8 cellular contexts compared by ENCODE assay signal in genomic region chr9:87725900-87726709, GRCh38. TPM values are rescaled to one million over a fixed set of nuclear protein-coding genes. Genes with fewer than 3 reads are reported as not detected.
DNase-seq lines count a peak whose midpoint lies in the region; ATAC-seq and TF ChIP-seq lines count a peak whose summit lies in the region.

Gene CTSL (plus strand): TSS chr9:87726119. CDS start chr9:87727604, 1,485 bp downstream.

- no peak for TF ChIP-seq CTCF in neutrophil (IDR thresholded peaks at IDR 0.05)
- TF ChIP-seq CTCF in thoracic aorta (IDR thresholded peaks at IDR 0.05): no peak

- H3K9ac ChIP-seq in HUES48 (ENCODE audit: low read depth, low read length): peak within 1 kb of the TSS; percentile 78

- peaks cover 0 to 6% (median 0%) of the 10 kb centered on the region in 3 donors for H3K4me1 Mint-ChIP-seq in CD8-positive, alpha-beta memory T cell

- peak within 1 kb of the TSS; percentile 43 for H3K27ac ChIP-seq in CD8-positive, alpha-beta memory T cell (ENCODE audit: low read depth, low read length)
- peak within 1 kb of the TSS; percentile 78 for H3K27ac ChIP-seq in HUES48 (ENCODE audit: low read depth, low read length)
- H3K27ac ChIP-seq in neutrophil: no peak within 1 kb of the TSS
- peak within 1 kb of the TSS; percentile 90 to 91 for H3K27ac ChIP-seq in thoracic aorta

- CTCF ChIA-PET in CD8-positive, alpha-beta memory T cell (lab: Charles Lee): no interaction called here

- H3K27me3 Mint-ChIP-seq in CD8-positive, alpha-beta memory T cell: peaks cover 16 to 27% of the 10 kb centered on the region in 2 donors

- peak within 1 kb of the TSS; percentile 38 to 75 (median 66) for H3K4me3 Mint-ChIP-seq in CD8-positive, alpha-beta memory T cell

- ATAC-seq in SK-N-SH treated with all-trans-retinoic acid at 6 μM for 48 hours: peak; percentile 94
- peak; percentile 98 for ATAC-seq in Right ventricle myocardium inferior
- ATAC-seq in thoracic aorta (ENCODE audit: insufficient number of reproducible peaks, low FRiP score, low read depth): peak; percentile 81
- ATAC-seq in HG03442 (IDR thresholded peaks at IDR 0.05; ENCODE audit: unreplicated experiment): no peak

- H3K4me3 ChIP-seq in CD8-positive, alpha-beta memory T cell (ENCODE audit: low read length): peak within 1 kb of the TSS; percentile 61
- H3K4me3 ChIP-seq in HUES48 (ENCODE audit: low read depth, low read length) (peak within 1 kb of the TSS; percentile 83), neutrophil (ENCODE audit: low read depth in 1 of 2, low read length in 1 of 2) (peak within 1 kb of the TSS; percentile 25 to 42), thoracic aorta (peak within 1 kb of the TSS; percentile 87)

- POLR2A ChIA-PET in CD8-positive, alpha-beta memory T cell (lab: Charles Lee): no interaction called here

- intact Hi-C loops in Right ventricle myocardium inferior (cut with DNase I): loop anchor here (5.0 kb wide), 1 partner anchor 44 kb away; no protein-coding TSS in a partner anchor

- H3K9me3 Mint-ChIP-seq in CD8-positive, alpha-beta memory T cell: peaks cover 0 to 8% (median 0%) of the 10 kb centered on the region in 5 donors

- H3K36me3 ChIP-seq in CD8-positive, alpha-beta memory T cell (ENCODE audit: insufficient read depth, low read length): no peaks in the 10 kb centered on the region
- H3K36me3 ChIP-seq in HUES48 (ENCODE audit: control insufficient read depth, insufficient read depth, low read length) (peaks cover 5% of the 10 kb centered on the region; the same call in 1 of the 2 replicates), neutrophil (no peaks in the 10 kb centered on the region), thoracic aorta (peaks cover 18% of the 10 kb centered on the region)

- peaks cover 6% of the 10 kb centered on the region for H3K4me1 ChIP-seq in CD8-positive, alpha-beta memory T cell (ENCODE audit: insufficient read depth, low read length)
- H3K4me1 ChIP-seq in HUES48 (ENCODE audit: control insufficient read depth, insufficient read depth, low read length): peaks cover 4% of the 10 kb centered on the region; the same call in 1 of the 2 replicates
- H3K4me1 ChIP-seq in neutrophil (ENCODE audit: control insufficient read depth in 1 of 2, insufficient read depth in 1 of 2, low read depth in 1 of 2, low read length in 1 of 2): peaks cover 5 to 12% of the 10 kb centered on the region in 2 experiments
- H3K4me1 ChIP-seq in thoracic aorta (ENCODE audit: control insufficient read depth in 1 of 2, low read depth in 2 of 2): peaks cover 13 to 26% of the 10 kb centered on the region in 2 donors

- H3K27ac Mint-ChIP-seq in CD8-positive, alpha-beta memory T cell: peak within 1 kb of the TSS in 2 of 8 donors; percentile 43 to 73

- peak in 1 of 5 donors; percentile 7 for DNase-seq in CD8-positive, alpha-beta memory T cell
- DNase-seq in amniotic epithelial cell (ENCODE audit: low read depth) (peak; percentile 78), Right ventricle myocardium inferior (ENCODE audit: missing footprints) (peak; percentile 96), thoracic aorta (ENCODE audit: low spot score) (peak; percentile 71)

- H3K36me3 Mint-ChIP-seq in CD8-positive, alpha-beta memory T cell: no peaks in the 10 kb centered on the region

- H3K27me3 ChIP-seq in CD8-positive, alpha-beta memory T cell (ENCODE audit: insufficient read depth, low read length, poor library complexity, severe bottlenecking): no peaks in the 10 kb centered on the region
- H3K27me3 ChIP-seq in HUES48 (ENCODE audit: control insufficient read depth, insufficient read depth, low read length) (peaks cover 9% of the 10 kb centered on the region), neutrophil (peaks cover 70% of the 10 kb centered on the region), thoracic aorta (replicated peaks; ENCODE audit: insufficient read depth) (no peaks in the 10 kb centered on the region)

- no peaks in the 10 kb centered on the region for H3K9me3 ChIP-seq in CD8-positive, alpha-beta memory T cell (ENCODE audit: low read length)
- H3K9me3 ChIP-seq in HUES48 (ENCODE audit: control insufficient read depth, insufficient read depth, low read length): no peaks in the 10 kb centered on the region
- no peaks in the 10 kb centered on the region for H3K9me3 ChIP-seq in neutrophil
- no peaks in the 10 kb centered on the region for H3K9me3 ChIP-seq in thoracic aorta

TF ChIP-seq in SK-N-SH treated with all-trans-retinoic acid at 6 μM for 48 hours, 23 proteins besides CTCF, POLR2A, EP300 and RAD21:
- TF ChIP-seq GLIS3 (CRISPR knock-in tag; IDR thresholded peaks at IDR 0.05) (0 out of 2 replicates have a peak, but pooled peaks have one; percentile 49), ZFP30 (CRISPR knock-in tag; IDR thresholded peaks at IDR 0.05) (no peak), TCF4 (CRISPR knock-in tag; IDR thresholded peaks at IDR 0.05; ENCODE audit: borderline replicate concordance) (no peak), TSHZ2 (CRISPR knock-in tag; IDR thresholded peaks at IDR 0.05) (0 out of 2 replicates have a peak, but pooled peaks have one; percentile 36)
TF ChIP-seq in SK-N-SH treated with all-trans-retinoic acid at 6 μM for 48 hours: peak in this region for 2.

RNA-seq across cellular contexts. Expression of gene CTSL, which starts in this region (rescaled TPM):
- 10 to 100 TPM in 1 of 2 experiments, 1 to 10 TPM in 1; 8.8 to 10.7 TPM for total RNA-seq in CD8-positive, alpha-beta memory T cell
- 0.82 TPM for polyA plus RNA-seq in CD8-positive, alpha-beta memory T cell
- 140 TPM for total RNA-seq in Right ventricle myocardium inferior
- 100 to 1,000 TPM in 1 of 2 donors, 10 to 100 TPM in 1; 94.5 to 274 TPM for total RNA-seq in thoracic aorta

Comparison
In these comparisons a context has a peak if more than half of its experiments do, and no peak if none do; other contexts are left out.
1. RNA of gene CTSL (total RNA-seq): 94.5 to 274 TPM in thoracic aorta and 140 TPM in Right ventricle myocardium inferior (single experiment); 8.8 to 10.7 TPM in CD8-positive, alpha-beta memory T cell; every median in the first group is over 4 times any median in the second.
2. H3K4me3 ChIP-seq: peak in every context shown above with its lines; median percentile 87 in thoracic aorta; 83 in HUES48; 61 in CD8-positive, alpha-beta memory T cell; 34 in neutrophil.